In the genomic region with DNA sequence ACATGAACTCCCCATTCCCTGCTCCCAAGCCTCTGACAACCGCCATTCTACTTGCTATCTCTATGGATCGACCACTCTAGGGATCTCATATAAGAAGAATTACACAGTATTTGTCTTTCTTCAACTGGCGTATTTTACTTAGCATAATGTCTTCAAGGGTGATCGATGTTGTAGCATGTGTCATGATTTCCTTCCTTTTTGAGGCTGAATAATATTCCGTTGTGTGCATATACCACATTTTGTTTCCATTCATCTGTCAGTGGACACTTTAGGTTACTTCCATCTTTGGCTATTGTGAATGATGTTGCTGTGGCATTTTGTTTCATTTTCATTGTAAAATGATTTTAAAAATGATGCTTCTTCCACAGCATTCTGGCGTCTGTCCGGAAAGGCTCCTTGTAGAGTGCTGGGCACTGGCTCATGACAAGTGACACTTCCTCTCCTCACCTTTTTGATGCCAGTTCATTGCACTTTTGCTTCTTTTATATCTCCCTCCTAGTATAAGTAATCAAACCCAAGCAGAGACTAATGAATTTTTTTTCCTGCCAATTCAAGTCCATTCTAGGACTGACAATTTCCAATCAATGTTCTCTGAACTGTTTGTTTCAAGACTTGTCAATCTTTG, we compare ENCODE assay signal across 16 cellular contexts. TPM values are rescaled to one million over a fixed set of nuclear protein-coding genes. Genes with fewer than 3 reads are reported as not detected.
DNase-seq lines count a peak whose midpoint lies in the region; ATAC-seq and TF ChIP-seq lines count a peak whose summit lies in the region.
"Had no signal": no experiment of that assay in that cellular context is flagged by ENCODE, and none has a peak within 500 bp of the region (broad histone marks: within the 10 kb centered on the region; RNA-seq: fewer than 3 reads in every experiment).

No MANE protein-coding gene starts in this region.

- peak overlapping the region; percentile 3 for H3K27ac ChIP-seq in ectodermal cell (ENCODE audit: insufficient read depth, low read depth, low read length, poor library complexity, severe bottlenecking)
- H3K27ac ChIP-seq: C4-2B, GM23248 had no signal

- H3K9me3 ChIP-seq in ectodermal cell (ENCODE audit: control insufficient read depth, low read length), result no peaks in the 10 kb centered on the region
- H3K9me3 ChIP-seq: A549, Caco-2, HAP-1 had no signal

- H3K36me3 ChIP-seq in ectodermal cell (ENCODE audit: control insufficient read depth, insufficient read depth, low read length), result no peaks in the 10 kb centered on the region
- H3K36me3 ChIP-seq: HAP-1 had no signal

- intact Hi-C loops in natural killer cell (cut with micrococcal nuclease), result no loop called here

- H3K4me3 Mint-ChIP-seq in glutamatergic neuron (ENCODE audit: unreplicated experiment) (peak overlapping the region; percentile 56), natural killer cell (no peak overlapping the region), chondrocyte (ENCODE audit: unreplicated experiment) (no peak overlapping the region)
- H3K4me3 Mint-ChIP-seq: CD4-positive, alpha-beta T cell had no signal

- no peaks in the 10 kb centered on the region for H3K27me3 ChIP-seq in ectodermal cell (ENCODE audit: control insufficient read depth, insufficient read depth, low read length, poor library complexity, severe bottlenecking)

- H3K27ac Mint-ChIP-seq in glutamatergic neuron (ENCODE audit: unreplicated experiment) (peak overlapping the region; percentile 96), natural killer cell (no peak overlapping the region), chondrocyte (ENCODE audit: unreplicated experiment) (no peak overlapping the region)
- H3K27ac Mint-ChIP-seq: CD4-positive, alpha-beta T cell had no signal

- no peak for TF ChIP-seq CTCF in glutamatergic neuron (IDR thresholded peaks at IDR 0.05; ENCODE audit: partially characterized antibody, unreplicated experiment)
- TF ChIP-seq CTCF in natural killer cell (IDR thresholded peaks at IDR 0.05), result no peak
- no peak for TF ChIP-seq CTCF in chondrocyte (IDR thresholded peaks at IDR 0.05)

- 92 to 95% methylated on average over 6 to 7 of the region's 7 CpGs for WGBS in ectodermal cell, 2 experiments

- no peak for ATAC-seq in natural killer cell
- ATAC-seq: A549 had no signal

- H3K4me3 ChIP-seq in ectodermal cell (ENCODE audit: insufficient read depth, low read depth, low read length), result no peak overlapping the region
- H3K4me3 ChIP-seq: A549, GM23248, HAP-1 had no signal

- peaks cover 24% of the 10 kb centered on the region for H3K4me1 ChIP-seq in ectodermal cell (ENCODE audit: control insufficient read depth, insufficient read depth, low read length)
- H3K4me1 ChIP-seq: Caco-2, HAP-1 had no signal

- H3K27me3 Mint-ChIP-seq in glutamatergic neuron (ENCODE audit: unreplicated experiment) (no peaks in the 10 kb centered on the region), natural killer cell (ENCODE audit: low read depth in 2 of 2) (peaks cover 21 to 34% of the 10 kb centered on the region in 2 donors), chondrocyte (ENCODE audit: low read depth) (no peaks in the 10 kb centered on the region)

- in situ Hi-C loops in G401 (cut with HindIII; ENCODE audit: low sequenced_read_pairs), result no loop called here

- DNase-seq in G401 (ENCODE audit: low spot score), result peak; percentile 61
- peak; percentile 56 for DNase-seq in NCI-H69 (lab: John Stamatoyannopoulos, UW)
- no peak for DNase-seq in glutamatergic neuron
- DNase-seq in SW 1271 (lab: John Stamatoyannopoulos, UW), result no peak
- DNase-seq in natural killer cell, result no peak
- DNase-seq in T-helper 2 cell, result no peak
- no peak for DNase-seq in chondrocyte (ENCODE audit: low spot score)
- DNase-seq: AML-193; Caco-2; CD4-positive, alpha-beta T cell; GDM1; GM23248 had no signal

- H3K4me1 Mint-ChIP-seq in glutamatergic neuron (ENCODE audit: low read depth, unreplicated experiment), result peaks cover 57% of the 10 kb centered on the region
- no peaks in the 10 kb centered on the region for H3K4me1 Mint-ChIP-seq in natural killer cell
- H3K4me1 Mint-ChIP-seq in chondrocyte (ENCODE audit: low read depth), result peaks cover 25% of the 10 kb centered on the region

- H3K9me3 Mint-ChIP-seq in glutamatergic neuron (ENCODE audit: unreplicated experiment) (peaks cover 8% of the 10 kb centered on the region), natural killer cell (no peaks in the 10 kb centered on the region), chondrocyte (ENCODE audit: low read depth) (no peaks in the 10 kb centered on the region)
- H3K9me3 Mint-ChIP-seq: CD4-positive, alpha-beta T cell had no signal

- H3K36me3 Mint-ChIP-seq in glutamatergic neuron (ENCODE audit: unreplicated experiment), result no peaks in the 10 kb centered on the region
- H3K36me3 Mint-ChIP-seq in natural killer cell, result no peaks in the 10 kb centered on the region
- H3K36me3 Mint-ChIP-seq in chondrocyte (ENCODE audit: low read depth), result peaks cover 2% of the 10 kb centered on the region

RNA-seq across cellular contexts. Expression of gene SCN8A, which starts 39.3 kb away (rescaled TPM):
- 1.2 and 5.4 TPM in 2 replicates for total RNA-seq in G401 (2014; rRNA removed; shearing (Covaris generic))
- polyA plus RNA-seq in ectodermal cell (2013, experiment 1 of 4), result 7.4 TPM
- 8.0 TPM for polyA plus RNA-seq in ectodermal cell (2013, experiment 2 of 4)
- polyA plus RNA-seq in ectodermal cell (2013, experiment 3 of 4), result 5.4 TPM
- 7.8 TPM for polyA plus RNA-seq in ectodermal cell (2013, experiment 4 of 4)
- 47.6 TPM for total RNA-seq in glutamatergic neuron (ENCODE audit: unreplicated experiment)
- total RNA-seq in natural killer cell, result under 1 TPM; 0.42 to 0.66 (median 0.65) TPM
- total RNA-seq in chondrocyte, result 3.8 to 4.4 TPM (median 4.1 TPM) in 3 replicates

Comparison
In these comparisons a context has a peak if more than half of its experiments do, and no peak if none do; other contexts are left out.
1. DNase-seq: peak in G401 (single experiment) and NCI-H69 (single experiment); none in glutamatergic neuron (single experiment), SW 1271 (0 of 2), natural killer cell (single experiment), T-helper 2 cell (0 of 5) and chondrocyte (single experiment).